Comparison of ENCODE assay signal across 8 cellular contexts in the genomic region with DNA sequence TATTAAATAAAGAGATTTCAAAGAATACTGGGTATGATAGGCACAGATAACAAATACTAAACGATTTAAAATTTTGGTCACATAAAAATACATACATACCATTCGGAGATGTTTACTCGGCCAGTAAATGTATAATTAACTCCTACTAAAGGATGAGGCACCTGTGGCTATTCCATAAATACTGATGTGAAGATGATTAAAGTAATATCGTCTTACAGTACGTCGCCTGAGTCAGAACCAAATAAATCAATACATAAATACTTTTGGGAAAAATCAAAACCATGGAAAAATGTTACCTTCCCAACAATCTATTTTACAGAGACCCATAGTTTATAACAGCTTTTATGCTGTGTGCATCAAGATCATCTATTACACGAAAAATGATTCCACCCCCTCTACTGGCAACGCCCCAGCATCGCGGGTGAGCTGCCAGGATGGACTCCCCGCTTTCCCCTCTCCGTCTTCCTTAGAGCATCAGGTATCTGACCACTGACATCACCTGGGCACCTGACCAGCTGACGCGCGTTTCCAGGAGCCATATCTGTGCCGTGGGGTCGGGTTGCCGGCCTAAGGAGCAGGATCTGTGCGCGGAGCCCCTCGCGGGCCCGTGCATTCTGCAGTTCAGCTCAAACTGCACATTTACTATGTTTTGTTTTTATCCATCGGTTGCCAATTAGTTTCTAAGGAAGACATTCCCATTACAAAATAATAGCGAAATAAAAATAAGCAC. TPM values are rescaled to one million over a fixed set of nuclear protein-coding genes. Genes with fewer than 3 reads are reported as not detected.
DNase-seq lines count a peak whose midpoint lies in the region; ATAC-seq and TF ChIP-seq lines count a peak whose summit lies in the region.

No MANE protein-coding gene starts in this region.

- no peak for TF ChIP-seq POLR2A in vagina (IDR thresholded peaks at IDR 0.05)

- peak overlapping the region; percentile 94 for H3K4me3 Mint-ChIP-seq in progenitor cell of endocrine pancreas (ENCODE audit: low read depth)

- H3K27ac Mint-ChIP-seq in progenitor cell of endocrine pancreas = peak overlapping the region; percentile 99

- H3K9me3 Mint-ChIP-seq in progenitor cell of endocrine pancreas (ENCODE audit: low read depth) = no peaks in the 10 kb centered on the region

- H3K36me3 Mint-ChIP-seq in progenitor cell of endocrine pancreas (ENCODE audit: insufficient read depth) = no peaks in the 10 kb centered on the region

- H2AFZ ChIP-seq in SU-DHL-6 (ENCODE audit: low read depth, low read length, severe bottlenecking) = peak overlapping the region; percentile 99

- H3K27me3 Mint-ChIP-seq in progenitor cell of endocrine pancreas = peaks cover 4% of the 10 kb centered on the region

- H3K27ac ChIP-seq in SU-DHL-6 (ENCODE audit: low read depth, low read length) (no peak overlapping the region), adipose tissue (ENCODE audit: low read depth, low read length) (peak overlapping the region; percentile 45), vagina (peak overlapping the region; percentile 81)

- peak overlapping the region; percentile 72 for H3K9ac ChIP-seq in SU-DHL-6 (ENCODE audit: low read length)

- H3K36me3 ChIP-seq in SU-DHL-6 (ENCODE audit: low read length) (no peaks in the 10 kb centered on the region; the same call in 1 of the 2 replicates), vagina (no peaks in the 10 kb centered on the region)

- intact Hi-C loops in left cardiac atrium (cut with DNase I) = loop anchor here in 1 of 2 donors (2.0 kb wide), 1 partner anchor 282 kb away; no protein-coding TSS in a partner anchor
- intact Hi-C loops in vagina (cut with DNase I) = no loop called here

- peaks cover 9% of the 10 kb centered on the region for H3K4me1 Mint-ChIP-seq in progenitor cell of endocrine pancreas (ENCODE audit: low read depth)

- 3 to 7% (median 7%) methylated on average over 25 of the region's 25 CpGs for WGBS in adipose tissue, 3 donors

- no peaks in the 10 kb centered on the region for H3K79me2 ChIP-seq in SU-DHL-6 (ENCODE audit: insufficient read depth, low read length)

- no peaks in the 10 kb centered on the region for H3K9me3 ChIP-seq in SU-DHL-6 (ENCODE audit: insufficient read depth, low read length)
- H3K9me3 ChIP-seq in vagina = no peaks in the 10 kb centered on the region

- DNase-seq in GM12864 (ENCODE audit: low read depth) (no peak), NCI-H1105 treated with DMSO at 0.1 percent for 48 hours (lab: John Stamatoyannopoulos, UW) (peak; percentile 92), left cardiac atrium (peak; percentile 57), progenitor cell of endocrine pancreas (ENCODE audit: low spot score, unreplicated experiment) (peak; percentile 52), vagina (ENCODE audit: extremely low spot score in 2 of 2) (no peak)

- H4K20me1 ChIP-seq in SU-DHL-6 (ENCODE audit: low read depth, low read length) = no peaks in the 10 kb centered on the region

- H3K4me3 ChIP-seq in GM12864 (ENCODE audit: low read depth, low read length) = peak overlapping the region; percentile 80
- H3K4me3 ChIP-seq in SU-DHL-6 (ENCODE audit: insufficient read depth, low read length, poor library complexity, severe bottlenecking) = peak overlapping the region; percentile 76
- H3K4me3 ChIP-seq in vagina = peak overlapping the region; percentile 65 to 88

- peak overlapping the region; percentile 88 for H3K4me2 ChIP-seq in SU-DHL-6 (ENCODE audit: low read depth, low read length, poor library complexity, severe bottlenecking)

- H3F3A ChIP-seq in SU-DHL-6 (ENCODE audit: insufficient read depth) = peaks cover 27% of the 10 kb centered on the region

- H3K27me3 ChIP-seq in SU-DHL-6 (ENCODE audit: low read length) (no peaks in the 10 kb centered on the region), vagina (no peaks in the 10 kb centered on the region)

- peak; percentile 59 for ATAC-seq in HG02642 (IDR thresholded peaks at IDR 0.05; ENCODE audit: poor library complexity, unreplicated experiment)
- ATAC-seq in left cardiac atrium = peak; percentile 65 to 71

- peak; percentile 69 for TF ChIP-seq CTCF in GM12864 (IDR thresholded peaks at IDR 0.05; ENCODE audit: low read depth, low read length, missing control alignments)
- peak; percentile 69 for TF ChIP-seq CTCF in SU-DHL-6 (IDR thresholded peaks at IDR 0.05; ENCODE audit: insufficient read depth, low read length, poor library complexity, severe bottlenecking)
- TF ChIP-seq CTCF in progenitor cell of endocrine pancreas (IDR thresholded peaks at IDR 0.05; ENCODE audit: unreplicated experiment) = peak; percentile 64
- TF ChIP-seq CTCF in vagina (IDR thresholded peaks at IDR 0.05) = peak in 1 of 3 experiments; percentile 8

- H3K9me2 ChIP-seq in SU-DHL-6 (replicated peaks; ENCODE audit: insufficient read depth, low read length) = no peaks in the 10 kb centered on the region

- H3K4me1 ChIP-seq in vagina = peaks cover 14% of the 10 kb centered on the region

RNA-seq across cellular contexts. Expression of a gene that starts 1.0 kb away (rescaled TPM):
- 1 to 10 TPM; 1.4 to 3.4 (median 2.2) TPM for polyA plus RNA-seq in adipose tissue
- total RNA-seq in left cardiac atrium = 1 to 10 TPM; 6.3 to 9.0 TPM
- 17.8 and 19.1 TPM in 2 replicates for total RNA-seq in progenitor cell of endocrine pancreas
- 21.6 TPM for total RNA-seq in vagina

RNA-seq across cellular contexts. Expression of a gene that starts 40.9 kb away (rescaled TPM):
- 10 to 100 TPM in 1 of 3 donors, 1 to 10 TPM in 2; 5.4 to 11.6 (median 6.0) TPM for polyA plus RNA-seq in adipose tissue
- total RNA-seq in left cardiac atrium (10 to 100 TPM; 39.2 to 53.4 TPM), progenitor cell of endocrine pancreas (62.2 and 68.1 TPM in 2 replicates), vagina (25.5 TPM)

RNA-seq across cellular contexts. Expression of a gene that starts 41.5 kb away (rescaled TPM):
- 1 to 10 TPM; 1.7 to 2.2 (median 1.8) TPM for polyA plus RNA-seq in adipose tissue
- 1 to 10 TPM; 6.5 to 8.0 TPM for total RNA-seq in left cardiac atrium
- 11.5 and 13.1 TPM in 2 replicates for total RNA-seq in progenitor cell of endocrine pancreas
- total RNA-seq in vagina = 16.5 TPM

Comparison
In these comparisons a context has a peak if more than half of its experiments do, and no peak if none do; other contexts are left out.
1. DNase-seq: peak in NCI-H1105 treated with DMSO at 0.1 percent for 48 hours (single experiment), left cardiac atrium (single experiment) and progenitor cell of endocrine pancreas (single experiment); none in GM12864 (single experiment) and vagina (0 of 2).
2. Peak in every context shown above with its lines, with median percentiles within 50 percentile points of each other: H3K4me3 ChIP-seq.